15 cellular contexts compared by ENCODE assay signal in the genomic region with DNA sequence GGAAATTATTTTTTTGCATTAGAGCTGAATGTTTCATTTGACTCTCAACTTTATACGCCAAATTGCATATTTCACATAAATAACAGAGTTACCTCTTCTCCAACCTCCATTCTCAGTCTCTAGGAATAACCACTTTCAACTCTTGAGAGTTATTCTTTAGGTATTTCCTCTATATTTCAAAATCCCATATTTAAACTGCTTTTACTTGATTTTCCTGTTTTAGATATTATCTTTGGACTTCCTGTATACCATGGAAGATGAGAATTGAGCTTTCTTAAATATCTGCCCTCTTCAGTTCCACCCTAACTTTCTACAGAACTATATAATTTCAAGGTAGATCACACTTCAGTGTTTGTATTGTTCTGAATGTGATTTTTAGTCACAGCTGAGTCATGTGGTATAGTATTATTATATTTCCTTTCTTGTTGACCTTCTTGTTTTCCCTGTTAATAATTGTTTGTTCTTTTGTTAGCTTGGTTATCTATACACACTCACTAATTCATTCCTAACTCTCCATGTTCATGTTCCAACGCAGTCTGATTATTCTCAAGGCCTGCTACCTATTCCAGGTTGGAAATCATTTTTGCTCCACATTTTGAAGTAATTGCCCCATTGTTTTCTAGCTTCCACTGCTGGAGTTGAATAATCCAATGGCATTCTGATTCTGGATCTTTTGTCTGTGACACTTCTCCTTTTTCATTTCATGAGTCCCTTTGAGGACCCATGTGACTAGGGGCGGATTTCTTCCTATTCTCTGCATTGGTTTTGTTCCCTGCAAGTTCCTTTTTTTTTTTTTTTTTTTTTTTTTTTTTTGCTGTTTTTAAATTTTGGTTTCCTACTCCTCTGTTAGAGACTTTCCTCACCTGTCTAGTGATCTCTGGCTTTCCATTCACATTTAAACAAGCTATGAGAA.
DNase-seq lines count a peak whose midpoint lies in the region; ATAC-seq and TF ChIP-seq lines count a peak whose summit lies in the region.
"Had no signal": no experiment of that assay in that cellular context is flagged by ENCODE, and none has a peak within 500 bp of the region (broad histone marks: within the 10 kb centered on the region; RNA-seq: fewer than 3 reads in every experiment).

No MANE protein-coding gene starts in this region.

- CTCF ChIA-PET in PC-9 (lab: Charles Lee): interaction anchor here (0.7 kb wide), 1 partner anchor 136 kb away, joined by 7 read pairs; no protein-coding TSS in a partner anchor

- DNase-seq in AML-193 (lab: John Stamatoyannopoulos, UW) (peak; percentile 47 to 64), HT-29 (ENCODE audit: low spot score) (peak; percentile 37), PC-9 (peak in 1 of 2 experiments; percentile 72), HK-2 (ENCODE audit: unreplicated experiment) (no peak), activated T-cell treated with anti-CD3 and anti-CD28 coated beads for 4 hours (no peak)
- DNase-seq in activated CD4-positive, CD25-positive, alpha-beta regulatory T cell (lab: John Stamatoyannopoulos, UW): no peak
- DNase-seq: activated naive CD8-positive, alpha-beta T cell treated with anti-CD3 and anti-CD28 coated beads, Interleukin-2, amount 50 U/mL, for 24 hours; Caco-2; natural killer cell; NCI-H748 treated with DMSO at 0.1 percent for 48 hours; stomach had no signal

- intact Hi-C loops in PC-9 (cut with micrococcal nuclease; ENCODE audit: unreplicated experiment): loop anchor here (5.0 kb wide), 1 partner anchor 158 kb away; the partner anchor contains the start of gene RBMS1

- H3K27ac ChIP-seq in PC-9 (peak overlapping the region; percentile 50), gastroesophageal sphincter (no peak overlapping the region)
- H3K27ac ChIP-seq: stomach had no signal

- TF ChIP-seq POLR2A in gastroesophageal sphincter (IDR thresholded peaks at IDR 0.05): no peak

- H3K9me3 ChIP-seq in PC-9 (ENCODE audit: insufficient read depth, low read depth) (no peaks in the 10 kb centered on the region), gastroesophageal sphincter (no peaks in the 10 kb centered on the region)
- H3K9me3 ChIP-seq: Caco-2, stomach had no signal

- no peak overlapping the region for H2AFZ ChIP-seq in PC-9

- TF ChIP-seq EP300 in gastroesophageal sphincter (IDR thresholded peaks at IDR 0.05): no peak

- POLR2A ChIA-PET in PC-9 (lab: Charles Lee; ENCODE audit: unreplicated experiment): interaction anchor here (0.5 kb wide), 1 partner anchor 16 kb away, joined by 3 read pairs; no protein-coding TSS in a partner anchor

- no peaks in the 10 kb centered on the region for H3K9me2 ChIP-seq in PC-9 (ENCODE audit: insufficient read depth)

- ATAC-seq in gastroesophageal sphincter: peak; percentile 42
- no peak for ATAC-seq in GM21367 (IDR thresholded peaks at IDR 0.05; ENCODE audit: unreplicated experiment)
- ATAC-seq: GM23338, natural killer cell, WTC11 had no signal

- H3K27me3 ChIP-seq in PC-9 (ENCODE audit: insufficient read depth, low read depth) (no peaks in the 10 kb centered on the region), gastroesophageal sphincter (no peaks in the 10 kb centered on the region)
- H3K27me3 ChIP-seq: stomach had no signal

- peak overlapping the region; percentile 29 for H3K4me2 ChIP-seq in PC-9
- H3K4me2 ChIP-seq: GM23338 had no signal

- no peaks in the 10 kb centered on the region for H3K36me3 ChIP-seq in PC-9 (ENCODE audit: low read depth)
- no peaks in the 10 kb centered on the region for H3K36me3 ChIP-seq in gastroesophageal sphincter
- H3K36me3 ChIP-seq: stomach had no signal

- no peak overlapping the region for H3K4me3 ChIP-seq in PC-9
- H3K4me3 ChIP-seq in gastroesophageal sphincter: no peak overlapping the region
- H3K4me3 ChIP-seq: GM23338, stomach had no signal

- peaks cover 51% of the 10 kb centered on the region for H3K4me1 ChIP-seq in PC-9 (replicated peaks; ENCODE audit: insufficient read depth)
- peaks cover 0 to 10% (median 0%) of the 10 kb centered on the region in 3 donors for H3K4me1 ChIP-seq in gastroesophageal sphincter
- H3K4me1 ChIP-seq: Caco-2 had no signal

- TF ChIP-seq CTCF in PC-9 (conservative IDR thresholded peaks at IDR 0.05): no peak
- no peak for TF ChIP-seq CTCF in gastroesophageal sphincter (IDR thresholded peaks at IDR 0.05)

- H3F3A ChIP-seq in PC-9 (ENCODE audit: insufficient read depth, low read depth): peaks cover 23% of the 10 kb centered on the region

- H4K20me1 ChIP-seq in PC-9 (ENCODE audit: insufficient read depth): no peaks in the 10 kb centered on the region

- H3K79me2 ChIP-seq in PC-9 (ENCODE audit: low read depth): no peaks in the 10 kb centered on the region

- 38 to 51% methylated on average over 3 of the region's 3 CpGs for WGBS in gastroesophageal sphincter (ENCODE audit: low coverage in 1 of 2), 2 donors

- BruUV-seq in PC-9 (replicated peaks; lab: Mats Ljungman, UMichigan): no TSS peak

Comparison
In these comparisons a context has a peak if more than half of its experiments do, and no peak if none do; other contexts are left out.
1. DNase-seq: peak in AML-193 (2 of 2) and HT-29 (single experiment); none in activated CD4-positive, CD25-positive, alpha-beta regulatory T cell (0 of 4), HK-2 (single experiment) and activated T-cell treated with anti-CD3 and anti-CD28 coated beads for 4 hours (single experiment).